Comparison of ENCODE assay signal across 31 cellular contexts in the genomic region with DNA sequence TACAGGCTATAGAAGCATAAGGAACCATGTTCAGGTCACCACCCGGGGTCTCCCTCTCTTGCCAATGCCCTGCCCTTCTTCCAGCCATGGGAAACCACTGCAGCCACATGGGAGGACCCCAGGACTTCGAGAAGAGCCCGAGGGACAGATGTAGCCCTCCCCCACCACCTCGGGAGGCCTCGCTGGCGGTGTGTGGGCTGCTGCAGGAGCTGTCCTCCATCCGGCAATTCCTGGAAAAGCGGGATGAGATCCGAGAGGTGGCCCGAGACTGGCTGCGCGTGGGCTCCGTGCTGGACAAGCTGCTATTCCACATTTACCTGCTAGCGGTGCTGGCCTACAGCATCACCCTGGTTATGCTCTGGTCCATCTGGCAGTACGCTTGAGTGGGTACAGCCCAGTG. TPM values are rescaled to one million over a fixed set of nuclear protein-coding genes. Genes with fewer than 3 reads are reported as not detected.
"Had no signal": no experiment of that assay in that cellular context is flagged by ENCODE, and none has a peak within 500 bp of the region (broad histone marks: within the 10 kb centered on the region; RNA-seq: fewer than 3 reads in every experiment).

No MANE protein-coding gene starts in this region.

- H3K4me1 ChIP-seq: colonic mucosa, esophagus squamous epithelium, gastrocnemius medialis, left ventricle myocardium inferior, lower lobe of right lung had no signal

- H3K27ac ChIP-seq: colonic mucosa, dorsolateral prefrontal cortex, epithelial cell of prostate, esophagus squamous epithelium, gastrocnemius medialis, hepatocyte, left ventricle myocardium inferior, lower lobe of right lung had no signal

- H3K9me3 ChIP-seq: colonic mucosa, esophagus squamous epithelium, gastrocnemius medialis, left ventricle myocardium inferior, lower lobe of right lung had no signal

- H3K36me3 ChIP-seq: colonic mucosa, esophagus squamous epithelium, gastrocnemius medialis, left ventricle myocardium inferior, lower lobe of right lung had no signal

- ATAC-seq: esophagus mucosa; gastrocnemius medialis; left colon; lower lobe of right lung; naive thymus-derived CD4-positive, alpha-beta T cell had no signal

- DNase-seq: colonic mucosa; cortex of kidney; effector CD4-positive, alpha-beta T cell; effector memory CD4-positive, alpha-beta T cell; erythroblast; esophagus squamous epithelium; foreskin fibroblast; foreskin melanocyte; gastrocnemius medialis; glutamatergic neuron; head of caudate nucleus; hypothalamus; immature natural killer cell; islet precursor cell; kidney; kidney glomerular epithelial cell; left colon; left ventricle myocardium inferior; lower lobe of right lung; mesenchymal stem cell; midbrain; naive thymus-derived CD4-positive, alpha-beta T cell had no signal

- H3K4me3 ChIP-seq: colonic mucosa, dorsolateral prefrontal cortex, esophagus squamous epithelium, gastrocnemius medialis, hepatocyte, left ventricle myocardium inferior, lower lobe of right lung had no signal

- H3K27me3 ChIP-seq: colonic mucosa, gastrocnemius medialis had no signal

RNA-seq across cellular contexts. Expression of gene HTR3A, which starts 14.5 kb away (rescaled TPM):
- total RNA-seq: chondrocyte; esophagus mucosa; esophagus squamous epithelium; gastrocnemius medialis; glomerular endothelial cell; hepatocyte; left lobe of liver; left ventricle myocardium inferior; liver; lower lobe of right lung; lung microvascular endothelial cell; naive thymus-derived CD4-positive, alpha-beta T cell had no signal
- polyA plus RNA-seq: hepatocyte; immature natural killer cell; liver; naive thymus-derived CD4-positive, alpha-beta T cell had no signal
